Comparison of ENCODE assay signal across 1 cellular context in the genomic region with DNA sequence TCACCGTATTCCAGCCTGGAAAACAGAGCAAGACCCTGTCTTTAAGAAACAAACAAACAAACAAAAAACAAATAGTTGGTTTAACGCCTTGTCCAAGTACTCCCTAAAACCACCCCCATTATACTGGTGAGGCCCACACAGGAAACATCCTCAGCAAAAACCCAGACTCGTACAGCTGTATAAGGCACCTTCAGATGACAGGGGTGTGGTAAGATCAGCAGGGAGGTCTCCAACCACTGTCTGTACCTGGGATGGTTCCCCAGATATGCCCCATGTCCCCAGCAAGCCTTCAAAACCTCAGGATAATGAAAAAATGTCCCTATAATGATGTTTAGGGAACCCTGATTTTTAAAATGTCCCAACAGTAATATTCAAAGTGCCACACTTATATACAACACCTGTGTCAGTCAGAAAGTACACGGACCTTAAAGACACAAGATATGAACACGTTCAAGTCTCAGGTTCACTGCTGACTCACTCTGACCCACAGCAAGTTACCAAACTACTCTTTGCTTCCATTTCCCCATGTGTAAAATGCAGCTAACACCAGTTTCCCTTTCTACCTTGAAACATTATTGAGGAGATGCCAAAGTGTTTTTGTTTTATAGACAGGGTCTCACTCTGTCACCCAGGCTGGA.
TF ChIP-seq lines count a peak whose summit lies in the region.

No MANE protein-coding gene starts in this region.

TF ChIP-seq in endothelial cell of umbilical vein, 7 proteins besides CTCF, POLR2A, EP300 and RAD21:
- TF ChIP-seq JUN (IDR thresholded peaks at IDR 0.05; ENCODE audit: borderline replicate concordance, insufficient read depth, insufficient read length, low read depth): no peak
- TF ChIP-seq EZH2 (IDR thresholded peaks at IDR 0.05; ENCODE audit: borderline replicate concordance, low read depth, low read length, severe bottlenecking): no peak
- TF ChIP-seq POLR2AphosphoS5 (IDR thresholded peaks at IDR 0.05; ENCODE audit: insufficient read depth, low read depth, low read length): no peak
- no peak for TF ChIP-seq GATA2 (IDR thresholded peaks at IDR 0.05; ENCODE audit: insufficient read depth, insufficient read length, low read depth, low read length)
- no peak for TF ChIP-seq MAX (IDR thresholded peaks at IDR 0.05; ENCODE audit: insufficient read depth, insufficient read length)
- TF ChIP-seq MYC (IDR thresholded peaks at IDR 0.05; ENCODE audit: low read depth, low read length): no peak
- no peak for TF ChIP-seq FOS (IDR thresholded peaks at IDR 0.05; ENCODE audit: borderline replicate concordance, insufficient read depth, low read length)
